Comparison of ENCODE assay signal across 19 cellular contexts in genomic region chr9:119020284-119020683, GRCh38.
DNase-seq lines count a peak whose midpoint lies in the region; FAIRE-seq and TF ChIP-seq lines count a peak whose summit lies in the region.
"Had no signal": no experiment of that assay in that cellular context is flagged by ENCODE, and none has a peak within 500 bp of the region (broad histone marks: within the 10 kb centered on the region; RNA-seq: fewer than 3 reads in every experiment).

No MANE protein-coding gene starts in this region.

- H2AK5ac ChIP-seq in H1 (ENCODE audit: low read depth, low read length): no peak overlapping the region

- TF ChIP-seq CTCF in HEK293 (tag by site-specific recombination; IDR thresholded peaks at IDR 0.05) (no peak), H1 (IDR thresholded peaks at IDR 0.05; ENCODE audit: control extremely low read depth in 1 of 3, insufficient read depth in 1 of 3, low read depth in 1 of 3, low read length in 3 of 3) (no peak), right atrium auricular region (IDR thresholded peaks at IDR 0.05) (no peak), RWPE1 (conservative IDR thresholded peaks at IDR 0.05; ENCODE audit: low read depth) (no peak)

- H4K20me1 ChIP-seq in H1 (replicated peaks in 1 of 2; ENCODE audit: control insufficient read depth in 1 of 2, insufficient read depth in 2 of 2, low read length in 2 of 2): no peaks in the 10 kb centered on the region

- H3K4ac ChIP-seq in H1 (replicated peaks; ENCODE audit: insufficient read length, low read depth, low read length): no peak overlapping the region

- 93% methylated on average over 9 of the region's 9 CpGs; no CpG with 5 or more reads in 1 of the 2 experiments for WGBS in H1 (ENCODE audit: extremely low coverage in 1 of 2, insufficient coverage in 1 of 2, insufficient read length in 1 of 2, insufficient replicate concordance in 2 of 2, low coverage in 1 of 2, low lambda C conversion rate in 2 of 2, missing lambda C conversion rate in 1 of 2), 2 experiments

- H3K4me1 ChIP-seq in HEK293 (ENCODE audit: control insufficient read depth, insufficient read depth, low read length) (no peaks in the 10 kb centered on the region), H1 (replicated peaks in 1 of 4; ENCODE audit: control insufficient read depth in 3 of 4, insufficient read depth in 4 of 4, low read length in 3 of 4) (no peaks in the 10 kb centered on the region), right atrium auricular region (peaks cover 0 to 19% of the 10 kb centered on the region in 2 donors)

- no peaks in the 10 kb centered on the region for H3K27me3 ChIP-seq in H1 (replicated peaks in 1 of 4; ENCODE audit: control insufficient read depth in 3 of 4, extremely low read depth in 1 of 4, insufficient read depth in 3 of 4, low read length in 3 of 4)
- no peaks in the 10 kb centered on the region for H3K27me3 ChIP-seq in right atrium auricular region

- H3K4me3 ChIP-seq in HEK293 (ENCODE audit: low read depth, low read length): no peak overlapping the region
- no peak overlapping the region for H3K4me3 ChIP-seq in H1 (ENCODE audit: extremely low read depth in 1 of 4, insufficient read depth in 2 of 4, low read depth in 3 of 4, low read length in 4 of 4)
- H3K4me3 ChIP-seq in right atrium auricular region: no peak overlapping the region
- H3K4me3 ChIP-seq: PC-9 had no signal

- no peak for TF ChIP-seq RAD21 in H1 (IDR thresholded peaks at IDR 0.05 in 1 of 2, conservative IDR thresholded peaks at IDR 0.05 in 1 of 2; ENCODE audit: low read depth in 2 of 2, low read length in 2 of 2)

- no peak overlapping the region for H3K23ac ChIP-seq in H1 (ENCODE audit: insufficient read length)

- H3K36me3 ChIP-seq in HEK293 (ENCODE audit: control insufficient read depth in 2 of 2, insufficient read depth in 1 of 2, low read length in 2 of 2): no peaks in the 10 kb centered on the region
- H3K36me3 ChIP-seq in H1 (ENCODE audit: control insufficient read depth in 2 of 4, insufficient read depth in 4 of 4, low read length in 3 of 4): no peaks in the 10 kb centered on the region
- H3K36me3 ChIP-seq in right atrium auricular region: no peaks in the 10 kb centered on the region

- H3K79me1 ChIP-seq in H1 (ENCODE audit: low read depth, low read length): no peaks in the 10 kb centered on the region

- H3K9me3 ChIP-seq in HEK293 (ENCODE audit: control insufficient read depth, insufficient read depth, low read depth, low read length): no peaks in the 10 kb centered on the region
- H3K9me3 ChIP-seq in H1 (ENCODE audit: insufficient read depth in 2 of 2, low read depth in 1 of 2, low read length in 1 of 2): no peaks in the 10 kb centered on the region
- no peaks in the 10 kb centered on the region for H3K9me3 ChIP-seq in right atrium auricular region

- no peak overlapping the region for H3K18ac ChIP-seq in H1 (ENCODE audit: extremely low read depth, low read length)

- H4K8ac ChIP-seq in H1 (ENCODE audit: extremely low read depth, insufficient read depth, low read length): no peak overlapping the region

- H2BK15ac ChIP-seq in H1 (ENCODE audit: low read length): no peak overlapping the region

- no peak for FAIRE-seq in H1 (lab: Jason Lieb, UNC)
- FAIRE-seq: G401.6, GM12891 had no signal

- H3K56ac ChIP-seq in H1 (replicated peaks; ENCODE audit: insufficient read length, low read depth, low read length): no peak overlapping the region

- no peak overlapping the region for H2BK20ac ChIP-seq in H1 (ENCODE audit: low read length)

- no peak overlapping the region for H2BK12ac ChIP-seq in H1 (ENCODE audit: low read depth, low read length)

- H2BK120ac ChIP-seq in H1 (replicated peaks; ENCODE audit: low read depth, low read length): no peak overlapping the region

- H2BK5ac ChIP-seq in H1 (ENCODE audit: low read depth, low read length): no peak overlapping the region

- no peak for TF ChIP-seq EP300 in H1 (IDR thresholded peaks at IDR 0.05; ENCODE audit: borderline replicate concordance in 1 of 2, low read depth in 2 of 2, low read length in 2 of 2)

- H3K9ac ChIP-seq in H1 (replicated peaks in 1 of 4; ENCODE audit: extremely low read depth in 1 of 4, low read depth in 3 of 4, low read length in 3 of 4): no peak overlapping the region

- no peak overlapping the region for H4K5ac ChIP-seq in H1 (ENCODE audit: insufficient read length, low read depth, low read length)

- H3K14ac ChIP-seq in H1 (ENCODE audit: insufficient read length): no peak overlapping the region

- H3K27ac ChIP-seq in HEK293 (ENCODE audit: extremely low read depth, low read depth, low read length): no peak overlapping the region
- H3K27ac ChIP-seq in H1 (ENCODE audit: low read depth, low read length): no peak overlapping the region
- no peak overlapping the region for H3K27ac ChIP-seq in right atrium auricular region
- H3K27ac ChIP-seq in RWPE1: no peak overlapping the region
- H3K27ac ChIP-seq: PC-9 had no signal

- TF ChIP-seq POLR2A in H1 (IDR thresholded peaks at IDR 0.05; ENCODE audit: control extremely low read depth in 1 of 2, low read depth in 2 of 2, low read length in 2 of 2): no peak

- H3K23me2 ChIP-seq in H1 (ENCODE audit: low read depth, low read length): no peaks in the 10 kb centered on the region

- CTCF ChIA-PET in HEK293 (lab: Yijun Ruan, JAX) (no interaction called here), H1 (lab: Charles Lee; ENCODE audit: partially characterized antibody) (interaction anchor here (0.7 to 1.3 kb wide), 6 partner anchors 9 to 94 kb away, joined by 3 to 7 read pairs (median 4); no protein-coding TSS in a partner anchor), RWPE1 (lab: Yijun Ruan, JAX) (interaction anchor here (0.6 kb wide), 1 partner anchor 701 kb away, joined by 3 read pairs; no protein-coding TSS in a partner anchor)

- no peak overlapping the region for H4K91ac ChIP-seq in H1 (replicated peaks; ENCODE audit: insufficient read length, low read length)

- POLR2A ChIA-PET in HEK293 (lab: Yijun Ruan, JAX): no interaction called here
- POLR2A ChIA-PET in H1 (lab: Charles Lee; ENCODE audit: partially characterized antibody): no interaction called here
- POLR2A ChIA-PET in RWPE1 (lab: Yijun Ruan, JAX; ENCODE audit: low non-redundant PET): no interaction called here

- H2AFZ ChIP-seq in H1 (ENCODE audit: low read length): peak overlapping the region; percentile 77; the same call in 1 of the 2 replicates
- H2AFZ ChIP-seq: PC-9 had no signal

- no peak overlapping the region for H3K4me2 ChIP-seq in H1 (ENCODE audit: insufficient read depth in 1 of 2, low read depth in 2 of 2, low read length in 2 of 2)
- H3K4me2 ChIP-seq: PC-9 had no signal

- DNase-seq in H1 (ENCODE audit: low read depth in 1 of 2, low spot score in 2 of 2): no peak
- peak; percentile 62 for DNase-seq in right atrium auricular region (ENCODE audit: low spot score)
- DNase-seq in renal cortical epithelial cell (ENCODE audit: low read depth): peak; percentile 71
- no peak for DNase-seq in stimulated activated CD4-positive, alpha-beta T cell treated with anti-CD3 and anti-CD28 coated beads, Interleukin-2, amount 100 ng/mL, for 24 hours
- no peak for DNase-seq in RWPE1 (ENCODE audit: low spot score)
- DNase-seq in activated CD8-positive, alpha-beta memory T cell treated with anti-CD3 and anti-CD28 coated beads for 24 hours: no peak
- DNase-seq: AML-193; CD4-positive, CD25-positive, alpha-beta regulatory T cell; DMS79; KBM-7; NCI-H1092; NCI-H2107; NCI-H446 treated with DMSO at 0.1 percent for 48 hours; NCI-H748 treated with DMSO at 0.1 percent for 48 hours; PC-9; SHP77 had no signal

- H3K79me2 ChIP-seq in H1 (ENCODE audit: control insufficient read depth in 1 of 2, insufficient read depth in 2 of 2, low read length in 2 of 2): no peaks in the 10 kb centered on the region

TF ChIP-seq in HEK293, 187 proteins besides CTCF, POLR2A, EP300 and RAD21 (continues in another document):
- TF ChIP-seq SCRT2 (tag by site-specific recombination; IDR thresholded peaks at IDR 0.05): no peak
- no peak for TF ChIP-seq SP7 (tag by site-specific recombination; IDR thresholded peaks at IDR 0.05)
- TF ChIP-seq ZSCAN30 (tag by site-specific recombination; IDR thresholded peaks at IDR 0.05): no peak
- no peak for TF ChIP-seq ZBTB48 (tag by site-specific recombination; IDR thresholded peaks at IDR 0.05)
- peak; percentile 50; the same call in 1 of the 2 replicates for TF ChIP-seq EGR2 (tag by site-specific recombination; IDR thresholded peaks at IDR 0.05; ENCODE audit: low read depth)
- no peak for TF ChIP-seq SP2 (tag by site-specific recombination; IDR thresholded peaks at IDR 0.05)
- TF ChIP-seq ZNF488 (tag by site-specific recombination; IDR thresholded peaks at IDR 0.05): no peak
- TF ChIP-seq SETDB1 (IDR thresholded peaks at IDR 0.05; ENCODE audit: insufficient read length, low read length): no peak
- TF ChIP-seq ZIC2 (tag by site-specific recombination; IDR thresholded peaks at IDR 0.05): no peak

TF ChIP-seq in H1, 55 proteins besides CTCF, POLR2A, EP300 and RAD21:
- TF ChIP-seq EZH2 (IDR thresholded peaks at IDR 0.05; ENCODE audit: low read depth, low read length, severe bottlenecking) (no peak), SUZ12 (IDR thresholded peaks at IDR 0.05; ENCODE audit: low read length) (no peak), RXRA (IDR thresholded peaks at IDR 0.05; ENCODE audit: insufficient read depth, low read depth, low read length) (no peak), KDM4A (IDR thresholded peaks at IDR 0.05; ENCODE audit: low read depth, low read length, severe bottlenecking) (no peak), FOSL1 (IDR thresholded peaks at IDR 0.05; ENCODE audit: insufficient read depth, low read depth, low read length) (no peak), CEBPB (IDR thresholded peaks at IDR 0.05; ENCODE audit: low read depth, low read length) (no peak), CBX8 (IDR thresholded peaks at IDR 0.05; ENCODE audit: borderline replicate concordance, low read depth, low read length) (no peak), ASH2L (IDR thresholded peaks at IDR 0.05; ENCODE audit: low read length) (no peak), SAP30 (IDR thresholded peaks at IDR 0.05; ENCODE audit: insufficient read depth, insufficient replicate concordance, low read length) (no peak), CHD1 (IDR thresholded peaks at IDR 0.05; ENCODE audit: low read depth, low read length) (no peak), JUND (IDR thresholded peaks at IDR 0.05; ENCODE audit: low read length) (no peak), TAF7 (optimal IDR thresholded peaks at IDR 0.05; ENCODE audit: borderline replicate concordance, low read depth, low read length) (no peak), SP1 (IDR thresholded peaks at IDR 0.05; ENCODE audit: low read depth, low read length) (no peak), CBX5 (IDR thresholded peaks at IDR 0.05; ENCODE audit: low read depth, low read length) (no peak), TEAD4 (IDR thresholded peaks at IDR 0.05; ENCODE audit: low read depth, low read length) (no peak), BCL11A (IDR thresholded peaks at IDR 0.05; ENCODE audit: low read depth in 2 of 2, low read length in 2 of 2) (no peak), SP2 (IDR thresholded peaks at IDR 0.05; ENCODE audit: low read length) (no peak), TBP (IDR thresholded peaks at IDR 0.05; ENCODE audit: low read depth, low read length) (no peak)

Comparison
In these comparisons a context has a peak if more than half of its experiments do, and no peak if none do; other contexts are left out.
1. DNase-seq: peak in right atrium auricular region (single experiment) and renal cortical epithelial cell (single experiment); none in H1 (0 of 2), stimulated activated CD4-positive, alpha-beta T cell treated with anti-CD3 and anti-CD28 coated beads, Interleukin-2, amount 100 ng/mL, for 24 hours (0 of 2), RWPE1 (single experiment) and activated CD8-positive, alpha-beta memory T cell treated with anti-CD3 and anti-CD28 coated beads for 24 hours (single experiment).